ENCODE assay signal across 17 cellular contexts in the genomic region with DNA sequence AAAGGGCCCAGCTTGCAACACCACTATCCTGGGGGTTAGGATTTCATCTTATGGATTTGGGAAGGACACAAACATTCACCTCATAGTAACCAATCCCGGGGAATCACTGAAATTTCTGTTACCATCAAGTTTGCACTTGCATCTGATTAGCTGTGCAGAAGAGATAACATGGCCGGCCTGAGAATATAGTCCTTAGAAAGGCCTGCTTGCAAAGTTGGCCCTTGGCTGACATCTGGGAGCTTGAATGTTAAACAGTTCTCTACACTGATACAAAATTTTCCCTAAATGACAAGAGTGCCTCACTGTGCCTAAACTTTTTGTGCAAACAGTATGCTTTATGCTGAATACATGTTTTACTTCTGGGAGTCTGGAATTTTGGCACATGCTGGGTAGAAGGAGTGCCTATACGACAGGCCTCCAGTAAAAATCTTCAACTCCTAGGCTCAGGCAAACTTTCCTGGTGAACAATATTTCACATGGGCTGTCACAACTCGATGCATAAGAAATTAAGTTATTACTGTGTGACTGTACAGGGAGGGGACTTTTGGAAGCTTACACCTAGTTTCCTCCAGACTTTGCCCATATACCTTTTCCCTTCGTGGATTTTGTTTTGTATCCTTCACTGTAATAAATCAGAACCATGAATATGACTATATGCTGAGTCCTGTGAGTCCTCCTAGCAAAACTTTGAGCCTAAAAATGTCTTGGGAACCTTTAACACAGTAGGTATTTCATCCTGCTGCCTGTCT. TPM values are rescaled to one million over a fixed set of nuclear protein-coding genes. Genes with fewer than 3 reads are reported as not detected.
DNase-seq lines count a peak whose midpoint lies in the region; ATAC-seq, FAIRE-seq and TF ChIP-seq lines count a peak whose summit lies in the region.
"Had no signal": no experiment of that assay in that cellular context is flagged by ENCODE, and none has a peak within 500 bp of the region (broad histone marks: within the 10 kb centered on the region; RNA-seq: fewer than 3 reads in every experiment).

No MANE protein-coding gene starts in this region.

- peaks cover 21% of the 10 kb centered on the region for H3K36me3 Mint-ChIP-seq in stimulated activated effector memory CD8-positive, alpha-beta T cell treated with anti-CD3 and anti-CD28 coated beads, Interleukin-12 subunit alpha, Interleukin-12 subunit beta, amount 100 ng/mL, for 72 hours
- H3K36me3 Mint-ChIP-seq in osteocyte (ENCODE audit: unreplicated experiment) = no peaks in the 10 kb centered on the region
- H3K36me3 Mint-ChIP-seq: CD14-positive monocyte; CD4-positive, alpha-beta memory T cell had no signal

- H3K9me3 Mint-ChIP-seq in stimulated activated effector memory CD8-positive, alpha-beta T cell treated with anti-CD3 and anti-CD28 coated beads, Interleukin-12 subunit alpha, Interleukin-12 subunit beta, amount 100 ng/mL, for 72 hours = no peaks in the 10 kb centered on the region
- no peaks in the 10 kb centered on the region for H3K9me3 Mint-ChIP-seq in osteocyte (ENCODE audit: unreplicated experiment)
- H3K9me3 Mint-ChIP-seq: CD14-positive monocyte; CD4-positive, alpha-beta memory T cell; H9 had no signal

- H3K4me3 Mint-ChIP-seq in stimulated activated effector memory CD8-positive, alpha-beta T cell treated with anti-CD3 and anti-CD28 coated beads, Interleukin-12 subunit alpha, Interleukin-12 subunit beta, amount 100 ng/mL, for 72 hours = peak overlapping the region; percentile 78
- no peak overlapping the region for H3K4me3 Mint-ChIP-seq in osteocyte (ENCODE audit: unreplicated experiment)
- H3K4me3 Mint-ChIP-seq: CD14-positive monocyte; CD4-positive, alpha-beta memory T cell; H9 had no signal

- FAIRE-seq in GM19239 (lab: Jason Lieb, UNC) = no peak
- FAIRE-seq: A549, H1, HepG2 had no signal

- intact Hi-C loops in left colon (cut with DNase I, micrococcal nuclease) = loop anchor here in 1 of 2 donors (10.0 kb wide), 1 partner anchor 180 kb away; no protein-coding TSS in a partner anchor

- H3K4me1 Mint-ChIP-seq in stimulated activated effector memory CD8-positive, alpha-beta T cell treated with anti-CD3 and anti-CD28 coated beads, Interleukin-12 subunit alpha, Interleukin-12 subunit beta, amount 100 ng/mL, for 72 hours = peaks cover 64% of the 10 kb centered on the region
- no peaks in the 10 kb centered on the region for H3K4me1 Mint-ChIP-seq in osteocyte (ENCODE audit: unreplicated experiment)

- H3K27ac Mint-ChIP-seq in stimulated activated effector memory CD8-positive, alpha-beta T cell treated with anti-CD3 and anti-CD28 coated beads, Interleukin-12 subunit alpha, Interleukin-12 subunit beta, amount 100 ng/mL, for 72 hours = peak overlapping the region; percentile 83
- no peak overlapping the region for H3K27ac Mint-ChIP-seq in osteocyte (ENCODE audit: unreplicated experiment)
- H3K27ac Mint-ChIP-seq: CD14-positive monocyte; CD4-positive, alpha-beta memory T cell; H9 had no signal

- DNase-seq in NCI-H82 (lab: John Stamatoyannopoulos, UW) (peak; percentile 54), NCI-H82 treated with DMSO at 0.1 percent for 48 hours (lab: John Stamatoyannopoulos, UW; ENCODE audit: unreplicated experiment) (no peak), left colon (no peak), GM19239 (ENCODE audit: insufficient read length, low spot score) (no peak), osteocyte (ENCODE audit: extremely low spot score, unreplicated experiment) (no peak), foreskin melanocyte (no peak)
- DNase-seq in stimulated activated effector memory CD8-positive, alpha-beta T cell treated with anti-CD3 and anti-CD28 coated beads, Interleukin-12 subunit alpha, Interleukin-12 subunit beta, amount 100 ng/mL, for 72 hours (ENCODE audit: low spot score in 2 of 2) = peak in 1 of 2 donors; percentile 34
- DNase-seq: CD4-positive, alpha-beta memory T cell; DMS153; DMS79; GDM1; H9 had no signal

- TF ChIP-seq CTCF in osteocyte (IDR thresholded peaks at IDR 0.05) = no peak

- H3K27me3 Mint-ChIP-seq in osteocyte (ENCODE audit: unreplicated experiment) = peaks cover 48% of the 10 kb centered on the region

- peak; percentile 46 for ATAC-seq in left colon
- no peak for ATAC-seq in stimulated activated effector memory CD8-positive, alpha-beta T cell treated with anti-CD3 and anti-CD28 coated beads, Interleukin-12 subunit alpha, Interleukin-12 subunit beta, amount 100 ng/mL, for 72 hours
- ATAC-seq: A549, HepG2 had no signal

RNA-seq across cellular contexts. Expression of gene TBC1D3B, which starts 31.3 kb away (rescaled TPM):
- total RNA-seq in left colon (1 to 10 TPM; 7.4 to 8.9 TPM), osteocyte (11.7 and 12.6 TPM in 2 replicates)
- total RNA-seq: Daoy had no signal

RNA-seq across cellular contexts. Expression of gene CCL4, which starts 41.5 kb away (rescaled TPM):
- total RNA-seq in left colon = 1 to 10 TPM; 2.2 to 4.5 TPM
- total RNA-seq in osteocyte = not detected in 2 replicates
- total RNA-seq: Daoy, H1, H9, HepG2 had no signal

RNA-seq across cellular contexts. Expression of gene CCL3L1, which starts 51.4 kb away (rescaled TPM):
- total RNA-seq in left colon (under 1 TPM in 1 of 2 donors, not detected in 1; 0.64 TPM), osteocyte (not detected in 2 replicates)
- total RNA-seq: H1, H9, HepG2 had no signal

RNA-seq across cellular contexts. Expression of gene CCL3, which starts 55.2 kb away (rescaled TPM):
- 1 to 10 TPM; 2.0 to 4.2 TPM for total RNA-seq in left colon
- not detected in 2 replicates for total RNA-seq in osteocyte
- total RNA-seq: H1, H9, HepG2 had no signal
